In the genomic region with DNA sequence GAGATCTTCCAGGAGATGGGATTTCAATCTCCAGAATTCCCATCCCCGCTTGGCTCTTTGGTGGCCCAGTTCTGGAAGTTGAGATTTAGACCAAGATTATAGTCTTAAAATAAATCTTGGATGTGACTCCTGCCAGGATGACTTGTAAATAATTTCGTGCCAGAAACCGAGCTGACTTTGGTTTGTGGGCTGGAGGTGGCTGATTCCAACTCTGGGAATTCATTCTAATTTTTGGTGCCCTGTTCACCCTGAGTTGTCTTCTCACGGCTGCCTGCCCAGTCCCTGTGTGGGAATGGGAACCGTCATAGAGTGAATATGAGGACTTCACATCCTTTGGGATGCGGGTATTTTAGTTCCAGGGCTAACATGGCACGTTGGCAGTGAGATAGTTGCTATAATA, we compare ENCODE assay signal across 16 cellular contexts.
"Had no signal": no experiment of that assay in that cellular context is flagged by ENCODE, and none has a peak within 500 bp of the region (broad histone marks: within the 10 kb centered on the region; RNA-seq: fewer than 3 reads in every experiment).

No MANE protein-coding gene starts in this region.

- H3K4me3 Mint-ChIP-seq: activated naive CD4-positive, alpha-beta T cell treated with anti-CD3 and anti-CD28 coated beads, Interleukin-2, amount 50 U/mL, for 24 hours; nephron; stimulated activated naive CD8-positive, alpha-beta T cell treated with anti-CD3 and anti-CD28 coated beads, Interleukin-15, amount 100 ng/mL, for 72 hours had no signal

- H3K9me3 Mint-ChIP-seq: activated naive CD4-positive, alpha-beta T cell treated with anti-CD3 and anti-CD28 coated beads, Interleukin-2, amount 50 U/mL, for 24 hours; nephron; stimulated activated naive CD8-positive, alpha-beta T cell treated with anti-CD3 and anti-CD28 coated beads, Interleukin-15, amount 100 ng/mL, for 72 hours had no signal

- H3K27ac ChIP-seq: adrenal gland, cardiac muscle cell, dorsolateral prefrontal cortex, prostate gland, spleen, testis, upper lobe of left lung had no signal

- DNase-seq: activated CD4-positive, alpha-beta T cell treated with anti-CD3 and anti-CD28 coated beads, Interleukin-2, amount 50 U/mL, for 4 hours; adrenal gland; dorsolateral prefrontal cortex; foreskin fibroblast; mesendoderm; occipital lobe; spleen; stimulated activated naive CD8-positive, alpha-beta T cell treated with anti-CD3 and anti-CD28 coated beads, Interleukin-15, amount 100 ng/mL, for 72 hours; testis; upper lobe of left lung had no signal

- ATAC-seq: activated CD4-positive, CD25-positive, alpha-beta regulatory T cell treated with anti-CD3 and anti-CD28 coated beads, Interleukin-2, amount 50 U/mL, for 24 hours; sciatic nerve; stimulated activated naive CD8-positive, alpha-beta T cell treated with anti-CD3 and anti-CD28 coated beads, Interleukin-15, amount 100 ng/mL, for 72 hours had no signal

- H3K9me3 ChIP-seq: adrenal gland, prostate gland, spleen, testis, upper lobe of left lung had no signal

- H3K4me3 ChIP-seq: adrenal gland, cardiac muscle cell, dorsolateral prefrontal cortex, prostate gland, spleen, testis, upper lobe of left lung had no signal

- H3K27me3 Mint-ChIP-seq: activated naive CD4-positive, alpha-beta T cell treated with anti-CD3 and anti-CD28 coated beads, Interleukin-2, amount 50 U/mL, for 24 hours; stimulated activated naive CD8-positive, alpha-beta T cell treated with anti-CD3 and anti-CD28 coated beads, Interleukin-15, amount 100 ng/mL, for 72 hours had no signal

- H3K27ac Mint-ChIP-seq: activated naive CD4-positive, alpha-beta T cell treated with anti-CD3 and anti-CD28 coated beads, Interleukin-2, amount 50 U/mL, for 24 hours had no signal

- H3K27me3 ChIP-seq: adrenal gland, cardiac muscle cell, dorsolateral prefrontal cortex, spleen, testis, upper lobe of left lung had no signal

- H3K36me3 ChIP-seq: adrenal gland, cardiac muscle cell, prostate gland, spleen, upper lobe of left lung had no signal
